Comparison of ENCODE assay signal across 14 cellular contexts in the genomic region with DNA sequence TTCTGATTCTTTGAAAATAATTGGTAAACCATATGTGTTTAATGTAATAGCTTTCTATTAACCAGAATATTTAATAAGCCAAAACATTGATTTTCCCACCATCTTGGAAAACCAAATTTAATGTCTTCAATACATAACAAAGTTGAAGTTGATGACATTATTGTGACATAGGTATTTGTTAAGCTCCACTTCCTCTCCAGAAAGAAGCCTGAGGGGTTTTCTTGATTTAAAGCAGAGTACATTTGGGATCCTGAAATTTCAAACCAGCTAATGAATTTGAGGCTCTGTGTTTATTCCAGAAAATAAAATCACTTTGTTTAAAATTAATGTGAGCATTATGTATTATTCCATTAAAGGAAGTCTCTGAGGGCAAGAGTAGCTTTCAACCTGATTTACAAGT.
DNase-seq lines count a peak whose midpoint lies in the region; ATAC-seq, FAIRE-seq and TF ChIP-seq lines count a peak whose summit lies in the region.
"Had no signal": no experiment of that assay in that cellular context is flagged by ENCODE, and none has a peak within 500 bp of the region (broad histone marks: within the 10 kb centered on the region; RNA-seq: fewer than 3 reads in every experiment).

No MANE protein-coding gene starts in this region.

- H3K9me3 ChIP-seq in PC-9 (ENCODE audit: insufficient read depth, low read depth) = peaks cover 11% of the 10 kb centered on the region
- no peaks in the 10 kb centered on the region for H3K9me3 ChIP-seq in K562 (replicated peaks; ENCODE audit: control insufficient read depth, insufficient read depth, low read depth, low read length)
- no peaks in the 10 kb centered on the region for H3K9me3 ChIP-seq in gastrocnemius medialis

- H3K9me2 ChIP-seq in PC-9 (ENCODE audit: insufficient read depth) = no peaks in the 10 kb centered on the region; the same call in 1 of the 2 replicates

- no peaks in the 10 kb centered on the region for H3K36me3 ChIP-seq in PC-9 (ENCODE audit: low read depth)
- no peaks in the 10 kb centered on the region for H3K36me3 ChIP-seq in K562 (ENCODE audit: control insufficient read depth, insufficient read depth, low read length)
- H3K36me3 ChIP-seq in gastrocnemius medialis = no peaks in the 10 kb centered on the region

- H4K20me1 ChIP-seq in PC-9 (ENCODE audit: insufficient read depth) (no peaks in the 10 kb centered on the region), K562 (replicated peaks; ENCODE audit: control insufficient read depth, insufficient read depth, low read length) (no peaks in the 10 kb centered on the region)

- no TSS peak for BruUV-seq in PC-9 (replicated peaks; lab: Mats Ljungman, UMichigan)
- no TSS peak for BruUV-seq in K562 (replicated peaks; lab: Mats Ljungman, UMichigan)

- no peak for TF ChIP-seq EP300 in K562 (IDR thresholded peaks at IDR 0.05; ENCODE audit: low read length)

- in situ Hi-C loops in K562 (cut with MboI) = loop anchor here (5.0 kb wide), 2 partner anchors 111 to 294 kb away; no protein-coding TSS in a partner anchor
- in situ Hi-C loops in gastrocnemius medialis (cut with MboI; ENCODE audit: low sequenced_read_pairs in 4 of 4) = loop anchor here (5.0 kb wide), 1 partner anchor 111 kb away; no protein-coding TSS in a partner anchor

- H3K79me2 ChIP-seq in PC-9 (ENCODE audit: low read depth) (no peaks in the 10 kb centered on the region), K562 (ENCODE audit: control insufficient read depth, insufficient read depth, low read length) (no peaks in the 10 kb centered on the region)

- H3K4me2 ChIP-seq in PC-9 = no peak overlapping the region
- no peak overlapping the region for H3K4me2 ChIP-seq in K562 (ENCODE audit: insufficient read depth, low read length)

- DNase-seq in SIG-M5 treated with dmso at 0.1 percent for 504 hours (lab: John Stamatoyannopoulos, UW; ENCODE audit: unreplicated experiment) (peak; percentile 16), SIG-M5 (lab: John Stamatoyannopoulos, UW) (no peak), PC-9 (peak in 1 of 2 experiments; percentile 45), K562 (ENCODE audit: extremely low read depth in 1 of 4, low spot score in 3 of 4) (no peak), medulla oblongata (ENCODE audit: extremely low spot score) (no peak), DMS 273 (lab: John Stamatoyannopoulos, UW; ENCODE audit: unreplicated experiment) (no peak), gastrocnemius medialis (no peak)
- DNase-seq: ACHN; CD4-positive, alpha-beta memory T cell; DND-41; GDM1; GOT3; H9 had no signal

- POLR2A ChIA-PET in PC-9 (lab: Charles Lee; ENCODE audit: unreplicated experiment) (interaction anchor here (0.7 kb wide), 1 partner anchor 1184 kb away, joined by 3 read pairs; no protein-coding TSS in a partner anchor), K562 (lab: Yijun Ruan, JAX) (interaction anchor here (0.6 to 1.0 kb wide), 2 partner anchors 11 to 12 kb away, joined by 3 to 4 read pairs; no protein-coding TSS in a partner anchor)

- H3F3A ChIP-seq in PC-9 (ENCODE audit: insufficient read depth, low read depth) = peaks cover 5% of the 10 kb centered on the region

- no peak overlapping the region for H2AFZ ChIP-seq in PC-9
- no peak overlapping the region for H2AFZ ChIP-seq in K562 (ENCODE audit: low read depth, low read length)

- H3K27me3 ChIP-seq in PC-9 (ENCODE audit: insufficient read depth, low read depth) (no peaks in the 10 kb centered on the region), K562 (ENCODE audit: control insufficient read depth in 2 of 2, insufficient read depth in 2 of 2, low read length in 2 of 2) (peaks cover 4 to 7% of the 10 kb centered on the region in 2 experiments; a peak in 2 of 5 replicates), gastrocnemius medialis (no peaks in the 10 kb centered on the region)

- no peak overlapping the region for H3K9ac ChIP-seq in K562 (ENCODE audit: insufficient read depth in 1 of 2, low read depth in 2 of 2, low read length in 2 of 2)

- TF ChIP-seq POLR2A in K562 (conservative IDR thresholded peaks at IDR 0.05) = no peak
- no peak for TF ChIP-seq POLR2A in gastrocnemius medialis (IDR thresholded peaks at IDR 0.05)

- ATAC-seq in K562 (no peak), gastrocnemius medialis (no peak)

- no peak for TF ChIP-seq RAD21 in K562 (CRISPR knock-in tag; conservative IDR thresholded peaks at IDR 0.05 in 1 of 2, IDR thresholded peaks at IDR 0.05 in 1 of 2)

- no peak for TF ChIP-seq CTCF in PC-9 (conservative IDR thresholded peaks at IDR 0.05)
- TF ChIP-seq CTCF in K562 (IDR thresholded peaks at IDR 0.05 in 2 of 3, conservative IDR thresholded peaks at IDR 0.05 in 1 of 3; ENCODE audit: insufficient read depth in 2 of 3, low read depth in 1 of 3, low read length in 3 of 3) = no peak
- no peak for TF ChIP-seq CTCF in gastrocnemius medialis (IDR thresholded peaks at IDR 0.05 in 4 of 5, conservative IDR thresholded peaks at IDR 0.05 in 1 of 5)

- FAIRE-seq in K562 (lab: Jason Lieb, UNC) = no peak
- FAIRE-seq: HTR-8/SVneo had no signal

- intact Hi-C loops in PC-9 (cut with micrococcal nuclease; ENCODE audit: unreplicated experiment) = loop anchor here (1.0 to 10.0 kb wide), 5 partner anchors 23 to 1364 kb away; no protein-coding TSS in a partner anchor
- intact Hi-C loops in K562 (cut with micrococcal nuclease) = loop anchor here (1.0 to 10.0 kb wide), 4 partner anchors 108 to 726 kb away; a partner anchor contains a TSS
- intact Hi-C loops in gastrocnemius medialis (cut with DNase I; ENCODE audit: low total_unique reads) = loop anchor here (1.0 kb wide), 1 partner anchor 108 kb away; no protein-coding TSS in a partner anchor

- peak overlapping the region; percentile 15; the same call in 1 of the 2 replicates for H3K27ac ChIP-seq in PC-9
- H3K27ac ChIP-seq in K562 (ENCODE audit: extremely low read depth, low read depth, low read length) = no peak overlapping the region
- H3K27ac ChIP-seq in gastrocnemius medialis = no peak overlapping the region

- no peaks in the 10 kb centered on the region for H3K9me1 ChIP-seq in K562 (ENCODE audit: control insufficient read depth, insufficient read depth, low read length)

- CTCF ChIA-PET in PC-9 (lab: Charles Lee) = interaction anchor here (0.6 to 1.4 kb wide), 6 partner anchors 105 to 895 kb away, joined by 3 to 5 read pairs (median 3); no protein-coding TSS in a partner anchor
- CTCF ChIA-PET in K562 (lab: Yijun Ruan, JAX; ENCODE audit: low intra/inter-chr PET ratio) = interaction anchor here (0.7 to 2.9 kb wide), 4 partner anchors 108 to 296 kb away, joined by 3 to 28 read pairs (median 8); a partner anchor contains a TSS

- H3K4me1 ChIP-seq in PC-9 (replicated peaks; ENCODE audit: insufficient read depth) (peaks cover 24% of the 10 kb centered on the region), K562 (replicated peaks in 1 of 2; ENCODE audit: control insufficient read depth in 2 of 2, insufficient read depth in 2 of 2, low read length in 2 of 2) (no peaks in the 10 kb centered on the region), gastrocnemius medialis (no peaks in the 10 kb centered on the region)

- no peak overlapping the region for H3K4me3 ChIP-seq in PC-9
- no peak overlapping the region for H3K4me3 ChIP-seq in K562
- no peak overlapping the region for H3K4me3 ChIP-seq in gastrocnemius medialis

TF ChIP-seq in K562, 482 proteins besides CTCF, POLR2A, EP300 and RAD21:
- TF ChIP-seq EWSR1 (IDR thresholded peaks at IDR 0.05; ENCODE audit: borderline replicate concordance, low read depth, partially characterized antibody) = no peak
- 0 out of 2 replicates have a peak, but pooled peaks have one; percentile 38 for TF ChIP-seq POLR2H (tag; IDR thresholded peaks at IDR 0.05; ENCODE audit: low read depth)
- no peak for TF ChIP-seq ZBED1 (IDR thresholded peaks at IDR 0.05)
